ENCODE assay signal across 30 cellular contexts in genomic region chr10:119125942-119126341, GRCh38.
"Had no signal": no experiment of that assay in that cellular context is flagged by ENCODE, and none has a peak within 500 bp of the region (broad histone marks: within the 10 kb centered on the region; RNA-seq: fewer than 3 reads in every experiment).

No MANE protein-coding gene starts in this region.

- H3K9me3 Mint-ChIP-seq: activated B cell treated with CpG ODN at 0.5 μM for 24 hours; activated CD8-positive, alpha-beta T cell treated with anti-CD3 and anti-CD28 coated beads for 36 hours; activated naive CD4-positive, alpha-beta T cell treated with anti-CD3 and anti-CD28 coated beads, Interleukin-2, amount 10 ng/mL, durations not matched to agents 7 days and 5 days; activated naive CD8-positive, alpha-beta T cell treated with anti-CD3 and anti-CD28 coated beads, Interleukin-2, amount 10 ng/mL, durations not matched to agents 7 days and 5 days; activated T-cell treated with anti-CD3 and anti-CD28 coated beads, Interleukin-2, amount 50 U/mL, for 4 hours; activated T-helper 1 cell treated with anti-CD3 and anti-CD28 coated beads, Interleukin-12 subunit alpha, Interleukin-12 subunit beta, Interleukin-2, Interleukin-4 antibody, amounts not matched to agents 30 ng/mL and 10 ng/mL and 1 ng/mL, durations not matched to agents 14 hours and 24 hours and 36 hours had no signal

- H3K27ac ChIP-seq: ascending aorta, breast epithelium, cardiac muscle cell, colonic mucosa, WERI-Rb-1 had no signal

- H3K9me3 ChIP-seq: ascending aorta, breast epithelium, colonic mucosa had no signal

- H3K36me3 ChIP-seq: breast epithelium, colonic mucosa had no signal

- FAIRE-seq: endometrium, frontal cortex had no signal

- DNase-seq: activated B cell treated with CpG ODN at 0.5 μM for 24 hours; activated CD4-positive, alpha-beta T cell treated with anti-CD3 and anti-CD28 coated beads for 48 hours; activated CD4-positive, alpha-beta T cell treated with anti-CD3 and anti-CD28 coated beads, Interleukin-2, amount 50 U/mL, for 1 hour; activated CD4-positive, alpha-beta T cell treated with anti-CD3 and anti-CD28 coated beads, Interleukin-2, amount 50 U/mL, for 48 hours; activated CD8-positive, alpha-beta memory T cell treated with anti-CD3 and anti-CD28 coated beads, Interleukin-2, amount 50 U/mL, for 48 hours; activated CD8-positive, alpha-beta T cell treated with anti-CD3 and anti-CD28 coated beads for 36 hours; activated gamma-delta T cell; activated naive CD4-positive, alpha-beta T cell; activated naive CD4-positive, alpha-beta T cell treated with anti-CD3 and anti-CD28 coated beads, Interleukin-2, amount 10 ng/mL, durations not matched to agents 7 days and 5 days; activated naive CD8-positive, alpha-beta T cell treated with anti-CD3 and anti-CD28 coated beads, Interleukin-2, amount 10 ng/mL, durations not matched to agents 7 days and 5 days; activated T-cell treated with anti-CD3 and anti-CD28 coated beads for 4 hours; activated T-cell treated with anti-CD3 and anti-CD28 coated beads, Interleukin-2, amount 50 U/mL, for 4 hours; central memory CD4-positive, alpha-beta T cell; cerebellar nuclear complex; colonic mucosa; effector CD8-positive, alpha-beta T cell; foreskin fibroblast; head of caudate nucleus; T1000; WERI-Rb-1 had no signal

- H3K27me3 ChIP-seq: ascending aorta, breast epithelium, cardiac muscle cell, colonic mucosa had no signal

- ATAC-seq: activated CD4-positive, CD25-positive, alpha-beta regulatory T cell treated with anti-CD3 and anti-CD28 coated beads, Interleukin-2, amount 50 U/mL, for 24 hours; activated CD8-positive, alpha-beta T cell treated with anti-CD3 and anti-CD28 coated beads for 36 hours; activated naive CD4-positive, alpha-beta T cell treated with anti-CD3 and anti-CD28 coated beads, Interleukin-2, amount 50 U/mL, for 72 hours; activated T-cell treated with anti-CD3 and anti-CD28 coated beads, Interleukin-2, amount 50 U/mL, for 4 hours; esophagus mucosa had no signal

- H3K4me3 ChIP-seq: ascending aorta, breast epithelium, cardiac muscle cell, colonic mucosa had no signal

- H3K27me3 Mint-ChIP-seq: activated B cell treated with CpG ODN at 0.5 μM for 24 hours; activated CD8-positive, alpha-beta T cell treated with anti-CD3 and anti-CD28 coated beads for 36 hours; activated naive CD4-positive, alpha-beta T cell treated with anti-CD3 and anti-CD28 coated beads, Interleukin-2, amount 10 ng/mL, durations not matched to agents 7 days and 5 days; activated naive CD8-positive, alpha-beta T cell treated with anti-CD3 and anti-CD28 coated beads, Interleukin-2, amount 10 ng/mL, durations not matched to agents 7 days and 5 days; brain had no signal

- H3K4me1 Mint-ChIP-seq: brain had no signal

- H3K4me1 ChIP-seq: ascending aorta, breast epithelium, colonic mucosa had no signal

- H3K27ac Mint-ChIP-seq: activated B cell treated with CpG ODN at 0.5 μM for 24 hours; activated CD8-positive, alpha-beta T cell treated with anti-CD3 and anti-CD28 coated beads for 36 hours; activated naive CD4-positive, alpha-beta T cell treated with anti-CD3 and anti-CD28 coated beads, Interleukin-2, amount 10 ng/mL, durations not matched to agents 7 days and 5 days; activated naive CD8-positive, alpha-beta T cell treated with anti-CD3 and anti-CD28 coated beads, Interleukin-2, amount 10 ng/mL, durations not matched to agents 7 days and 5 days; activated T-helper 1 cell treated with anti-CD3 and anti-CD28 coated beads, Interleukin-12 subunit alpha, Interleukin-12 subunit beta, Interleukin-2, Interleukin-4 antibody, amounts not matched to agents 30 ng/mL and 10 ng/mL and 1 ng/mL, durations not matched to agents 14 hours and 24 hours and 36 hours; brain had no signal

- H3K4me3 Mint-ChIP-seq: activated B cell treated with CpG ODN at 0.5 μM for 24 hours; activated CD8-positive, alpha-beta T cell treated with anti-CD3 and anti-CD28 coated beads for 36 hours; activated naive CD4-positive, alpha-beta T cell treated with anti-CD3 and anti-CD28 coated beads, Interleukin-2, amount 10 ng/mL, durations not matched to agents 7 days and 5 days; activated naive CD8-positive, alpha-beta T cell treated with anti-CD3 and anti-CD28 coated beads, Interleukin-2, amount 10 ng/mL, durations not matched to agents 7 days and 5 days; activated T-cell treated with anti-CD3 and anti-CD28 coated beads, Interleukin-2, amount 50 U/mL, for 4 hours; activated T-helper 1 cell treated with anti-CD3 and anti-CD28 coated beads, Interleukin-12 subunit alpha, Interleukin-12 subunit beta, Interleukin-2, Interleukin-4 antibody, amounts not matched to agents 30 ng/mL and 10 ng/mL and 1 ng/mL, durations not matched to agents 14 hours and 24 hours and 36 hours; brain had no signal
